Comparison of ENCODE assay signal across 8 cellular contexts in the genomic region with DNA sequence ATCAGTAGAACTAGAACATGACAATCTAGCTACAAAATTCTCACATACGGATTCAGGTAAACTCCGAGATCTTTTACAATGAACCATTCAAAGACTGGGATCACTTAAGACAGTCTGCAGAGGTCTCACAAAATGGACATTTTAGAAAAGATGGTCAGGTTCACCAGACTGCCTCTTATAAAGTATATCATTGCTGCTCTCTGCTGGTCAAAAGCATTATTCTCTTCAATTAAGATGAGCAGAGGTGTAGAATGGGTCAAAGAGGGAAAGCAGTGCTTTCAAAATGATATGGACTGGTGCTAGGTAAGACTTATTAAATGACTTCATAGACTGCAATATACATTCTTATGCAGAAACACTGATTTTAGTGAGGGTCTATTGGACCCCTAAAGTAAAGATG.
A peak's percentile ranks its signal among the peaks of the same experiment; 100 is the strongest.
DNase-seq lines count a peak whose midpoint lies in the region; ATAC-seq lines count a peak whose summit lies in the region.

No MANE protein-coding gene starts in this region.

- no peaks in the 10 kb centered on the region for H3K9me3 ChIP-seq in NT2/D1 (ENCODE audit: insufficient read depth, low read length)

- peak; percentile 22 for ATAC-seq in esophagus mucosa
- ATAC-seq in HG03521 (IDR thresholded peaks at IDR 0.05; ENCODE audit: unreplicated experiment): no peak
- no peak for ATAC-seq in GM21526 (IDR thresholded peaks at IDR 0.05; ENCODE audit: low FRiP score, unreplicated experiment)

- no peak overlapping the region for H3K4me3 ChIP-seq in NT2/D1 (ENCODE audit: insufficient read length, low read depth)

- DNase-seq in NCI-H1417 (lab: John Stamatoyannopoulos, UW) (peak; percentile 19 to 76 (median 74)), NCI-H1417 treated with DMSO at 0.1 percent for 48 hours (lab: John Stamatoyannopoulos, UW) (no peak), NT2/D1 (ENCODE audit: low read depth, low spot score) (peak; percentile 11), pulmonary artery endothelial cell (ENCODE audit: low read depth, low spot score) (peak; percentile 27), T1000 (lab: John Stamatoyannopoulos, UW) (no peak)

- no peaks in the 10 kb centered on the region for H3K27me3 ChIP-seq in NT2/D1 (ENCODE audit: insufficient read depth, insufficient read length)

- no peaks in the 10 kb centered on the region for H3K36me3 ChIP-seq in NT2/D1 (ENCODE audit: insufficient read depth, insufficient read length, low read length)

- H3K9ac ChIP-seq in NT2/D1 (ENCODE audit: insufficient read length, low read depth): no peak overlapping the region

- no peaks in the 10 kb centered on the region for H3K4me1 ChIP-seq in NT2/D1 (ENCODE audit: insufficient read depth, insufficient read length)

Comparison
In these comparisons a context has a peak if more than half of its experiments do, and no peak if none do; other contexts are left out.
1. DNase-seq: peak in NCI-H1417 (3 of 3), NT2/D1 (single experiment) and pulmonary artery endothelial cell (single experiment); none in NCI-H1417 treated with DMSO at 0.1 percent for 48 hours (single experiment) and T1000 (single experiment).